In genomic region chr3:126548556-126549466, GRCh38 we compare ENCODE assay signal across 15 cellular contexts. TPM values are rescaled to one million over a fixed set of nuclear protein-coding genes. Genes with fewer than 3 reads are reported as not detected.
A peak's percentile ranks its signal among the peaks of the same experiment; 100 is the strongest.
DNase-seq lines count a peak whose midpoint lies in the region; ATAC-seq and TF ChIP-seq lines count a peak whose summit lies in the region.
"Had no signal": no experiment of that assay in that cellular context is flagged by ENCODE, and none has a peak within 500 bp of the region (broad histone marks: within the 10 kb centered on the region; RNA-seq: fewer than 3 reads in every experiment).

No MANE protein-coding gene starts in this region.

- H3K9me3 ChIP-seq in OCI-LY7 (ENCODE audit: low read length) (no peaks in the 10 kb centered on the region), spleen (no peaks in the 10 kb centered on the region)
- H3K9me3 ChIP-seq: psoas muscle had no signal

- H3K27me3 ChIP-seq in spleen (replicated peaks in 1 of 7), result peaks cover 0 to 14% (median 0%) of the 10 kb centered on the region in 7 donors

- BruUV-seq in OCI-LY7 (replicated peaks; lab: Mats Ljungman, UMichigan), result no TSS peak

- H3K27ac Mint-ChIP-seq in glutamatergic neuron (ENCODE audit: unreplicated experiment), result no peak overlapping the region
- H3K27ac Mint-ChIP-seq: activated CD4-positive, alpha-beta memory T cell treated with anti-CD3 and anti-CD28 coated beads for 36 hours; memory B cell; T-cell had no signal

- no peak overlapping the region for H2AFZ ChIP-seq in OCI-LY7 (ENCODE audit: low read length)

- CTCF ChIA-PET in OCI-LY7 (lab: Charles Lee; ENCODE audit: unreplicated experiment), result no interaction called here

- H3K4me3 Mint-ChIP-seq in glutamatergic neuron (ENCODE audit: unreplicated experiment), result no peak overlapping the region
- H3K4me3 Mint-ChIP-seq: activated CD4-positive, alpha-beta memory T cell treated with anti-CD3 and anti-CD28 coated beads for 36 hours; memory B cell; T-cell had no signal

- no peaks in the 10 kb centered on the region for H3K79me2 ChIP-seq in OCI-LY7 (ENCODE audit: insufficient read depth, low read depth, low read length)

- H4K20me1 ChIP-seq in OCI-LY7 (ENCODE audit: insufficient read depth, low read length), result no peaks in the 10 kb centered on the region

- no peak for TF ChIP-seq POLR2A in spleen (IDR thresholded peaks at IDR 0.05)

- peaks cover 2% of the 10 kb centered on the region for H3K27me3 Mint-ChIP-seq in glutamatergic neuron (ENCODE audit: unreplicated experiment)

- H3K36me3 Mint-ChIP-seq in glutamatergic neuron (ENCODE audit: unreplicated experiment), result no peaks in the 10 kb centered on the region
- H3K36me3 Mint-ChIP-seq: activated CD4-positive, alpha-beta memory T cell treated with anti-CD3 and anti-CD28 coated beads for 36 hours; memory B cell; T-cell had no signal

- H3K4me2 ChIP-seq in OCI-LY7 (ENCODE audit: low read length), result no peak overlapping the region

- peaks cover 9% of the 10 kb centered on the region for H3K4me1 Mint-ChIP-seq in glutamatergic neuron (ENCODE audit: low read depth, unreplicated experiment)
- H3K4me1 Mint-ChIP-seq: memory B cell, T-cell had no signal

- POLR2A ChIA-PET in OCI-LY7 (lab: Charles Lee), result interaction anchor here (0.6 kb wide), 1 partner anchor 690 kb away, joined by 5 read pairs; no protein-coding TSS in a partner anchor

- TF ChIP-seq CTCF in OCI-LY7 (conservative IDR thresholded peaks at IDR 0.05; ENCODE audit: low read length) (0 out of 2 replicates have a peak, but pooled peaks have one; percentile 28), glutamatergic neuron (IDR thresholded peaks at IDR 0.05; ENCODE audit: partially characterized antibody, unreplicated experiment) (no peak), spleen (IDR thresholded peaks at IDR 0.05 in 8 of 11, conservative IDR thresholded peaks at IDR 0.05 in 3 of 11) (no peak)

- 55 to 69% (median 63%) methylated on average over 9 of the region's 9 CpGs for WGBS in spleen, 5 donors

- H3K9me3 Mint-ChIP-seq in glutamatergic neuron (ENCODE audit: unreplicated experiment), result peaks cover 6% of the 10 kb centered on the region
- H3K9me3 Mint-ChIP-seq: activated CD4-positive, alpha-beta memory T cell treated with anti-CD3 and anti-CD28 coated beads for 36 hours; memory B cell; T-cell had no signal

- no peak for ATAC-seq in GM19467 (IDR thresholded peaks at IDR 0.05; ENCODE audit: unreplicated experiment)
- ATAC-seq: psoas muscle, T-cell had no signal

- no peak overlapping the region for H3K27ac ChIP-seq in OCI-LY7 (ENCODE audit: low read depth, low read length, poor library complexity, severe bottlenecking)
- no peak overlapping the region for H3K27ac ChIP-seq in spleen
- H3K27ac ChIP-seq: HL-60, psoas muscle had no signal

- peak; percentile 5 for DNase-seq in NCI-H1694 treated with DMSO at 0.1 percent for 48 hours (lab: John Stamatoyannopoulos, UW)
- DNase-seq in NCI-H1694 (lab: John Stamatoyannopoulos, UW), result no peak
- no peak for DNase-seq in OCI-LY7 (ENCODE audit: low spot score)
- peak; percentile 8 for DNase-seq in glutamatergic neuron
- peak; percentile 68 for DNase-seq in spleen
- no peak for DNase-seq in SW 1271 (lab: John Stamatoyannopoulos, UW)
- no peak for DNase-seq in NCI-H1436 (lab: John Stamatoyannopoulos, UW)
- DNase-seq: effector memory CD4-positive, alpha-beta T cell had no signal

- H3K4me1 ChIP-seq in OCI-LY7 (ENCODE audit: insufficient read depth, low read length, poor library complexity, severe bottlenecking), result no peaks in the 10 kb centered on the region
- H3K4me1 ChIP-seq in spleen, result peaks cover 0 to 13% (median 0%) of the 10 kb centered on the region in 6 donors
- H3K4me1 ChIP-seq: psoas muscle had no signal

- H3K9me2 ChIP-seq in OCI-LY7 (ENCODE audit: insufficient read depth, low read length), result no peaks in the 10 kb centered on the region

- H3K4me3 ChIP-seq in OCI-LY7 (ENCODE audit: low read depth, low read length, poor library complexity, severe bottlenecking), result no peak overlapping the region
- no peak overlapping the region for H3K4me3 ChIP-seq in spleen
- H3K4me3 ChIP-seq: psoas muscle had no signal

- intact Hi-C loops in OCI-LY7 (cut with micrococcal nuclease; ENCODE audit: unreplicated experiment), result no loop called here
- intact Hi-C loops in spleen (cut with DNase I; ENCODE audit: low total_unique reads), result no loop called here

- H3K36me3 ChIP-seq in OCI-LY7 (ENCODE audit: insufficient read depth, low read length) (no peaks in the 10 kb centered on the region), spleen (no peaks in the 10 kb centered on the region)

RNA-seq across cellular contexts. Expression of gene C3orf22, which starts 9.9 kb away (rescaled TPM):
- total RNA-seq in OCI-LY7 (2014; rRNA removed; shearing (Covaris generic)), result not detected in 2 replicates
- not detected in 2 replicates for total RNA-seq in OCI-LY7 (2022)
- not detected for total RNA-seq in glutamatergic neuron (ENCODE audit: unreplicated experiment)
- total RNA-seq in spleen, result not detected
- not detected for polyA plus RNA-seq in spleen
- total RNA-seq: activated CD4-positive, alpha-beta memory T cell treated with anti-CD3 and anti-CD28 coated beads for 36 hours; T-cell had no signal
- polyA plus RNA-seq: adipose tissue, psoas muscle had no signal

RNA-seq across cellular contexts. Expression of gene CHST13, which starts 24.9 kb away (rescaled TPM):
- not detected in 2 replicates for total RNA-seq in OCI-LY7 (2014; rRNA removed; shearing (Covaris generic))
- total RNA-seq in OCI-LY7 (2022) (not detected in 2 replicates), glutamatergic neuron (ENCODE audit: unreplicated experiment) (not detected), spleen (10 to 100 TPM in 1 of 7 donors, 1 to 10 TPM in 6; 2.4 to 11.2 (median 5.6) TPM)
- 1 to 10 TPM in 2 of 3 donors, under 1 TPM in 1; 0.26 to 1.8 (median 1.0) TPM for polyA plus RNA-seq in spleen
- total RNA-seq: activated CD4-positive, alpha-beta memory T cell treated with anti-CD3 and anti-CD28 coated beads for 36 hours had no signal

RNA-seq across cellular contexts. Expression of gene UROC1, which starts 31.2 kb away (rescaled TPM):
- 0.09 TPM in 1 of 2 replicates, not detected in the other for total RNA-seq in OCI-LY7 (2014; rRNA removed; shearing (Covaris generic))
- total RNA-seq in OCI-LY7 (2022) (not detected in 2 replicates), glutamatergic neuron (ENCODE audit: unreplicated experiment) (not detected), spleen (under 1 TPM in 1 of 7 donors, not detected in 6; 0.16 TPM)
- under 1 TPM; 0.02 to 0.03 (median 0.02) TPM for polyA plus RNA-seq in spleen
- total RNA-seq: activated CD4-positive, alpha-beta memory T cell treated with anti-CD3 and anti-CD28 coated beads for 36 hours had no signal
- polyA plus RNA-seq: adipose tissue had no signal

Comparison
In these comparisons a context has a peak if more than half of its experiments do, and no peak if none do; other contexts are left out.
1. DNase-seq: peak in NCI-H1694 treated with DMSO at 0.1 percent for 48 hours (single experiment), glutamatergic neuron (single experiment) and spleen (single experiment); none in NCI-H1694 (single experiment), OCI-LY7 (single experiment), SW 1271 (0 of 2) and NCI-H1436 (single experiment).